ENCODE assay signal across 8 cellular contexts in the genomic region with DNA sequence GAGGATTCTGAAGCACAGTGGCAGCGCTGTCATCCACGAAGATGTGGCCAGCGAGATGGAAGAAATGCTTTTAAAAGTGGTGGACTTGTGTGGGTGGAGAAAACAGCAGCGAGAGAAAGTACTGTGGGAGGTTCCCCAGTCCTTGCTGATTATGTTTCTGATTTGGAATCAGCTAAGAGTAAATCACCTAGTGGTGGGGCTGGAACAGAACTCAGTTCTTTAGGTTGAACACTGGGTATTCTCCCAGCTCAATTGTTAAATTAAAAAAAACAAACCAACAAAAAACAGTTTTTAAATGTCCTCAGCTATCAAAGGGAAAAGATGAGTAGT. TPM values are rescaled to one million over a fixed set of nuclear protein-coding genes. Genes with fewer than 3 reads are reported as not detected.
A peak's percentile ranks its signal among the peaks of the same experiment; 100 is the strongest.
DNase-seq lines count a peak whose midpoint lies in the region; ATAC-seq lines count a peak whose summit lies in the region.

No MANE protein-coding gene starts in this region.

- H3K36me3 Mint-ChIP-seq in activated naive CD4-positive, alpha-beta T cell treated with anti-CD3 and anti-CD28 coated beads for 36 hours (ENCODE audit: low read depth), result peaks cover 5% of the 10 kb centered on the region

- peak overlapping the region; percentile 75 to 97 for H3K4me3 ChIP-seq in mucosa of rectum (ENCODE audit: low read length in 2 of 2)

- peaks cover 3 to 6% of the 10 kb centered on the region in 2 donors for H3K4me1 ChIP-seq in mucosa of rectum (ENCODE audit: control insufficient read depth in 2 of 2, insufficient read depth in 2 of 2, low read length in 2 of 2)

- DNase-seq in activated naive CD4-positive, alpha-beta T cell treated with anti-CD3 and anti-CD28 coated beads for 36 hours, result peak; percentile 20
- DNase-seq in activated naive CD4-positive, alpha-beta T cell treated with Interleukin-2 at 50 U/mL for 16 hours, result no peak
- DNase-seq in OCI-M1 (lab: John Stamatoyannopoulos, UW), result peak; percentile 76
- peak; percentile 22 to 50 for DNase-seq in dermis microvascular lymphatic vessel endothelial cell (ENCODE audit: low read depth in 2 of 2)
- DNase-seq in glomerular visceral epithelial cell (ENCODE audit: extremely low spot score), result no peak
- no peak for DNase-seq in putamen (ENCODE audit: low spot score)

- intact Hi-C loops in activated naive CD4-positive, alpha-beta T cell treated with anti-CD3 and anti-CD28 coated beads for 36 hours (cut with micrococcal nuclease), result no loop called here

- peaks cover 4 to 5% of the 10 kb centered on the region in 2 donors for H3K36me3 ChIP-seq in mucosa of rectum (ENCODE audit: control insufficient read depth in 2 of 2, insufficient read depth in 2 of 2, low read length in 2 of 2)

- no peaks in the 10 kb centered on the region for H3K9me3 Mint-ChIP-seq in activated naive CD4-positive, alpha-beta T cell treated with anti-CD3 and anti-CD28 coated beads for 36 hours

- H3K9me3 ChIP-seq in mucosa of rectum (ENCODE audit: control insufficient read depth in 2 of 2, low read length in 2 of 2), result no peaks in the 10 kb centered on the region

- ATAC-seq in HG02678 (IDR thresholded peaks at IDR 0.05; ENCODE audit: unreplicated experiment), result peak; percentile 33

- H3K27ac Mint-ChIP-seq in activated naive CD4-positive, alpha-beta T cell treated with anti-CD3 and anti-CD28 coated beads for 36 hours, result no peak overlapping the region

- H3K9ac ChIP-seq in mucosa of rectum (ENCODE audit: low read depth in 1 of 2, low read length in 2 of 2), result peak overlapping the region; percentile 57 to 81

- CTCF ChIA-PET in activated naive CD4-positive, alpha-beta T cell treated with anti-CD3 and anti-CD28 coated beads for 36 hours (lab: Charles Lee), result interaction anchor here (0.5 to 1.5 kb wide), 2 partner anchors 46 to 88 kb away, joined by 3 read pairs; no protein-coding TSS in a partner anchor

- peak overlapping the region; percentile 87 for H3K4me3 Mint-ChIP-seq in activated naive CD4-positive, alpha-beta T cell treated with anti-CD3 and anti-CD28 coated beads for 36 hours

- peaks cover 17% of the 10 kb centered on the region for H3K4me1 Mint-ChIP-seq in activated naive CD4-positive, alpha-beta T cell treated with anti-CD3 and anti-CD28 coated beads for 36 hours (ENCODE audit: low read depth)

- peaks cover 16% of the 10 kb centered on the region for H3K27me3 Mint-ChIP-seq in activated naive CD4-positive, alpha-beta T cell treated with anti-CD3 and anti-CD28 coated beads for 36 hours (ENCODE audit: low read depth)

- H3K27ac ChIP-seq in mucosa of rectum (ENCODE audit: low read depth in 2 of 2, low read length in 2 of 2), result peak overlapping the region; percentile 69 to 75

- peaks cover 3 to 4% of the 10 kb centered on the region in 2 donors for H3K27me3 ChIP-seq in mucosa of rectum (ENCODE audit: control insufficient read depth in 2 of 2, insufficient read depth in 2 of 2, low read length in 2 of 2)

RNA-seq across cellular contexts. Expression of gene ZNF322, which starts 0.5 kb away (rescaled TPM):
- total RNA-seq in activated naive CD4-positive, alpha-beta T cell treated with anti-CD3 and anti-CD28 coated beads for 36 hours, result 1 to 10 TPM; 8.8 to 9.6 TPM
- 12.5 and 15.7 TPM in 2 replicates for total RNA-seq in dermis microvascular lymphatic vessel endothelial cell

Comparison
In these comparisons a context has a peak if more than half of its experiments do, and no peak if none do; other contexts are left out.
1. DNase-seq: peak in activated naive CD4-positive, alpha-beta T cell treated with anti-CD3 and anti-CD28 coated beads for 36 hours (single experiment), OCI-M1 (single experiment) and dermis microvascular lymphatic vessel endothelial cell (2 of 2); none in activated naive CD4-positive, alpha-beta T cell treated with Interleukin-2 at 50 U/mL for 16 hours (single experiment), glomerular visceral epithelial cell (single experiment) and putamen (single experiment).